10 cellular contexts compared by ENCODE assay signal in genomic region chr15:101124731-101125558, GRCh38.
A peak's percentile ranks its signal among the peaks of the same experiment; 100 is the strongest.
DNase-seq lines count a peak whose midpoint lies in the region; ATAC-seq and TF ChIP-seq lines count a peak whose summit lies in the region.
"Had no signal": no experiment of that assay in that cellular context is flagged by ENCODE, and none has a peak within 500 bp of the region (broad histone marks: within the 10 kb centered on the region; RNA-seq: fewer than 3 reads in every experiment).

No MANE protein-coding gene starts in this region.

- intact Hi-C loops in activated T-helper 2 cell treated with anti-CD3 and anti-CD28 coated beads, Interferon-gamma antibody, Interleukin-2, Interleukin-4, amounts not matched to agents 10 μg/mL and 5 μg/mL and 100 μg/mL, durations not matched to agents 14 hours and 24 hours and 36 hours (cut with micrococcal nuclease), result loop anchor here (1.0 to 10.0 kb wide), 3 partner anchors 43 to 523 kb away; partner anchors contain the start of genes ASB7 and LINS1

- no peaks in the 10 kb centered on the region for H3K36me3 ChIP-seq in BJ (ENCODE audit: control insufficient read depth, insufficient read depth, low read length)

- H3K36me3 Mint-ChIP-seq in activated T-helper 2 cell treated with anti-CD3 and anti-CD28 coated beads, Interferon-gamma antibody, Interleukin-2, Interleukin-4, amounts not matched to agents 10 μg/mL and 5 μg/mL and 100 μg/mL, durations not matched to agents 14 hours and 24 hours and 36 hours (ENCODE audit: low read depth), result peaks cover 5% of the 10 kb centered on the region
- no peaks in the 10 kb centered on the region for H3K36me3 Mint-ChIP-seq in T-cell

- no peaks in the 10 kb centered on the region for H3K27me3 ChIP-seq in BJ (ENCODE audit: control insufficient read depth, insufficient read depth, low read length)

- H3K27ac Mint-ChIP-seq in activated T-helper 2 cell treated with anti-CD3 and anti-CD28 coated beads, Interferon-gamma antibody, Interleukin-2, Interleukin-4, amounts not matched to agents 10 μg/mL and 5 μg/mL and 100 μg/mL, durations not matched to agents 14 hours and 24 hours and 36 hours, result peak overlapping the region; percentile 36
- H3K27ac Mint-ChIP-seq in T-cell, result peak overlapping the region in 1 of 2 donors; percentile 73

- no peak overlapping the region for H3K4me3 Mint-ChIP-seq in activated T-helper 2 cell treated with anti-CD3 and anti-CD28 coated beads, Interferon-gamma antibody, Interleukin-2, Interleukin-4, amounts not matched to agents 10 μg/mL and 5 μg/mL and 100 μg/mL, durations not matched to agents 14 hours and 24 hours and 36 hours (ENCODE audit: low read depth)
- no peak overlapping the region for H3K4me3 Mint-ChIP-seq in T-cell

- no peak overlapping the region for H3K4me3 ChIP-seq in BJ (ENCODE audit: low read depth, low read length)
- H3K4me3 ChIP-seq: PC-9 had no signal

- H3K9me3 Mint-ChIP-seq in activated T-helper 2 cell treated with anti-CD3 and anti-CD28 coated beads, Interferon-gamma antibody, Interleukin-2, Interleukin-4, amounts not matched to agents 10 μg/mL and 5 μg/mL and 100 μg/mL, durations not matched to agents 14 hours and 24 hours and 36 hours, result no peaks in the 10 kb centered on the region
- no peaks in the 10 kb centered on the region for H3K9me3 Mint-ChIP-seq in T-cell

- no peak for ATAC-seq in T-cell (replicated peaks in 1 of 4)

- TF ChIP-seq CTCF in BJ (IDR thresholded peaks at IDR 0.05; ENCODE audit: insufficient read depth, low read depth, low read length), result no peak

- CTCF ChIA-PET in BJ (lab: Yijun Ruan, JAX), result no interaction called here
- CTCF ChIA-PET in T-cell (lab: Charles Lee), result no interaction called here

- peak; percentile 39 for DNase-seq in BJ (ENCODE audit: low read depth)
- peak; percentile 98 for DNase-seq in HS-5 (ENCODE audit: low read depth)
- no peak for DNase-seq in activated T-helper 2 cell treated with anti-CD3 and anti-CD28 coated beads, Interferon-gamma antibody, Interleukin-2, Interleukin-4, amounts not matched to agents 10 μg/mL and 5 μg/mL and 100 μg/mL, durations not matched to agents 14 hours and 24 hours and 36 hours (ENCODE audit: low spot score)
- DNase-seq in iris pigment epithelial cell (ENCODE audit: low read depth), result peak; percentile 98
- no peak for DNase-seq in midbrain (lab: John Stamatoyannopoulos, UW)
- DNase-seq in retina, result no peak
- no peak for DNase-seq in D341Med (ENCODE audit: low spot score)
- no peak for DNase-seq in T-cell
- DNase-seq: GOT3, PC-9 had no signal

- H3K4me1 Mint-ChIP-seq in activated T-helper 2 cell treated with anti-CD3 and anti-CD28 coated beads, Interferon-gamma antibody, Interleukin-2, Interleukin-4, amounts not matched to agents 10 μg/mL and 5 μg/mL and 100 μg/mL, durations not matched to agents 14 hours and 24 hours and 36 hours (ENCODE audit: low read depth), result peaks cover 65% of the 10 kb centered on the region
- peaks cover 54 to 61% (median 54%) of the 10 kb centered on the region in 3 donors for H3K4me1 Mint-ChIP-seq in T-cell

- POLR2A ChIA-PET in BJ (lab: Charles Lee) (no interaction called here), T-cell (lab: Charles Lee) (no interaction called here)

- H3K27me3 Mint-ChIP-seq in activated T-helper 2 cell treated with anti-CD3 and anti-CD28 coated beads, Interferon-gamma antibody, Interleukin-2, Interleukin-4, amounts not matched to agents 10 μg/mL and 5 μg/mL and 100 μg/mL, durations not matched to agents 14 hours and 24 hours and 36 hours (ENCODE audit: low read depth), result no peaks in the 10 kb centered on the region
- no peaks in the 10 kb centered on the region for H3K27me3 Mint-ChIP-seq in T-cell

Comparison
In these comparisons a context has a peak if more than half of its experiments do, and no peak if none do; other contexts are left out.
1. DNase-seq: peak in BJ (single experiment), HS-5 (single experiment) and iris pigment epithelial cell (single experiment); none in activated T-helper 2 cell treated with anti-CD3 and anti-CD28 coated beads, Interferon-gamma antibody, Interleukin-2, Interleukin-4, amounts not matched to agents 10 μg/mL and 5 μg/mL and 100 μg/mL, durations not matched to agents 14 hours and 24 hours and 36 hours (single experiment), midbrain (single experiment), retina (single experiment), D341Med (single experiment) and T-cell (0 of 34).